1 cellular context compared by ENCODE assay signal in genomic region chr19:44893704-44894103, GRCh38.
A peak's percentile ranks its signal among the peaks of the same experiment; 100 is the strongest.
TF ChIP-seq lines count a peak whose summit lies in the region.

No MANE protein-coding gene starts in this region.

TF ChIP-seq in K562, 482 proteins besides CTCF, POLR2A, EP300 and RAD21:
- 0 out of 2 replicates have a peak, but pooled peaks have one; percentile 28 for TF ChIP-seq ZNF143 (CRISPR knock-in tag; IDR thresholded peaks at IDR 0.05)
- peak; percentile 60; the same call in 1 of the 2 replicates for TF ChIP-seq POLR2G (IDR thresholded peaks at IDR 0.05; ENCODE audit: low read depth, low read length)
- TF ChIP-seq RBFOX2 (IDR thresholded peaks at IDR 0.05; ENCODE audit: low read depth, low read length): peak; percentile 62
- 0 out of 2 replicates have a peak, but pooled peaks have one; percentile 31 for TF ChIP-seq MAX (CRISPR knock-in tag; IDR thresholded peaks at IDR 0.05)
- TF ChIP-seq TOE1 (IDR thresholded peaks at IDR 0.05; ENCODE audit: borderline replicate concordance): no peak
- TF ChIP-seq TOE1 (CRISPR knock-in tag; IDR thresholded peaks at IDR 0.05; ENCODE audit: borderline replicate concordance, low read depth): no peak
- TF ChIP-seq WHSC1 (IDR thresholded peaks at IDR 0.05; ENCODE audit: low read length): no peak
